In the genomic region with DNA sequence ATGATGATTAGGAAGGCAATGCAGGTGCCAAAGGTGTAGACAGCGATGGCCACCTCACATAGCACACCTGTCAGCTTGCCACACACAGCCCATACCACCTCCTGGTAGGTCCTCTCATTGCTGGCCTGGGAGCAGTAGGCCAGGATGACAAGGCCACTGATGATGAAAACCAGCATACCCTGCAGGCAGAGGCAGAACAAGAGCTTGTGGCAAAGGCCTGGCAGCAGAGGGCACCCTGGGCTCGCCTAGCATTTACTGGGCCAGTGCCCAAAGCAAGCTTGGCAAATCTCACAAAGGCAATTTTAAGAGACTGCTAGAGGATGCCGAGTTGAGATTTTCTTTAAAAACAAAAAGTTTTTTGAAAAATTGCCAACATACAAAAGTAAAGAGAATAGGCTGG, we compare ENCODE assay signal across 10 cellular contexts. TPM values are rescaled to one million over a fixed set of nuclear protein-coding genes. Genes with fewer than 3 reads are reported as not detected.
DNase-seq lines count a peak whose midpoint lies in the region; ATAC-seq and TF ChIP-seq lines count a peak whose summit lies in the region.
"Had no signal": no experiment of that assay in that cellular context is flagged by ENCODE, and none has a peak within 500 bp of the region (broad histone marks: within the 10 kb centered on the region; RNA-seq: fewer than 3 reads in every experiment).

No MANE protein-coding gene starts in this region.

- no peak overlapping the region for H3K4me3 Mint-ChIP-seq in Caco-2 (ENCODE audit: unreplicated experiment)
- H3K4me3 Mint-ChIP-seq: activated naive CD8-positive, alpha-beta T cell treated with anti-CD3 and anti-CD28 coated beads, Interleukin-2, amount 10 ng/mL, durations not matched to agents 7 days and 5 days had no signal

- H3K79me2 ChIP-seq in HCT116 (ENCODE audit: insufficient read depth, low read length) = no peaks in the 10 kb centered on the region

- TF ChIP-seq RAD21 in HCT116 (IDR thresholded peaks at IDR 0.05; ENCODE audit: low read depth) = peak; percentile 44; the same call in 1 of the 2 replicates

- DNase-seq in ACHN = peak; percentile 61
- no peak for DNase-seq in HCT116 (ENCODE audit: low read depth, low spot score)
- peak; percentile 71 to 89 (median 79) for DNase-seq in adrenal gland
- peak in 38 of 51 donors; percentile 4 to 76 (median 35) for DNase-seq in hypothalamus (lab: John Stamatoyannopoulos, UW)
- DNase-seq in NCI-H1436 (lab: John Stamatoyannopoulos, UW) = no peak
- no peak for DNase-seq in Caco-2
- DNase-seq in activated CD4-positive, CD25-positive, alpha-beta regulatory T cell (lab: John Stamatoyannopoulos, UW) = no peak
- no peak for DNase-seq in NCI-H2171 (lab: John Stamatoyannopoulos, UW)
- DNase-seq: activated naive CD8-positive, alpha-beta T cell treated with anti-CD3 and anti-CD28 coated beads, Interleukin-2, amount 10 ng/mL, durations not matched to agents 7 days and 5 days had no signal

- H3K9me3 ChIP-seq in HCT116 (ENCODE audit: control insufficient read depth in 1 of 2, insufficient read depth in 1 of 2, low read depth in 1 of 2, low read length in 2 of 2) (no peaks in the 10 kb centered on the region), adrenal gland (replicated peaks in 1 of 3) (no peaks in the 10 kb centered on the region), Caco-2 (no peaks in the 10 kb centered on the region)
- H3K9me3 ChIP-seq: SJSA1 had no signal

- in situ Hi-C loops in ACHN (cut with HindIII; ENCODE audit: low pct_ligation_motif_present, low pct_unique_long_range_greater_than_20kb, low sequenced_read_pairs) = no loop called here

- H3K27me3 Mint-ChIP-seq in Caco-2 (ENCODE audit: insufficient read depth, unreplicated experiment) = no peaks in the 10 kb centered on the region
- H3K27me3 Mint-ChIP-seq: activated naive CD8-positive, alpha-beta T cell treated with anti-CD3 and anti-CD28 coated beads, Interleukin-2, amount 10 ng/mL, durations not matched to agents 7 days and 5 days had no signal

- no peak overlapping the region for H3K27ac Mint-ChIP-seq in Caco-2 (ENCODE audit: unreplicated experiment)
- H3K27ac Mint-ChIP-seq: activated naive CD8-positive, alpha-beta T cell treated with anti-CD3 and anti-CD28 coated beads, Interleukin-2, amount 10 ng/mL, durations not matched to agents 7 days and 5 days had no signal

- no peaks in the 10 kb centered on the region for H4K20me1 ChIP-seq in HCT116 (ENCODE audit: insufficient read depth)

- POLR2A ChIA-PET in HCT116 (lab: Charles Lee) (no interaction called here), Caco-2 (lab: Charles Lee) (no interaction called here)

- peak; percentile 73 for ATAC-seq in HCT116

- RAD21 ChIA-PET in HCT116 (lab: Charles Lee; ENCODE audit: low non-redundant PET in 1 of 2, low total read pairs in 2 of 2, uncharacterized antibody in 2 of 2, unreplicated experiment in 2 of 2) = interaction anchor here (0.9 to 1.5 kb wide), 2 partner anchors 77 to 78 kb away, joined by 4 to 8 read pairs; no protein-coding TSS in a partner anchor

- CTCF ChIA-PET in HCT116 (lab: Charles Lee) (interaction anchor here (1.0 to 1.7 kb wide), 2 partner anchors 78 to 337 kb away, joined by 3 to 15 read pairs; no protein-coding TSS in a partner anchor), Caco-2 (lab: Charles Lee) (interaction anchor here (1.9 kb wide), 1 partner anchor 77 kb away, joined by 14 read pairs; no protein-coding TSS in a partner anchor)

- no peak overlapping the region for H3K4me2 ChIP-seq in HCT116 (ENCODE audit: low read length)

- H3K36me3 ChIP-seq in HCT116 (ENCODE audit: control insufficient read depth in 1 of 2, insufficient read depth in 2 of 2, low read length in 2 of 2) (no peaks in the 10 kb centered on the region; a peak in 1 of 4 replicates), adrenal gland (replicated peaks in 1 of 2) (peaks cover 0 to 33% of the 10 kb centered on the region in 2 donors), Caco-2 (ENCODE audit: control insufficient read depth, insufficient read depth, low read length) (no peaks in the 10 kb centered on the region; the same call in none of the 2 replicates)

- peaks cover 3% of the 10 kb centered on the region for H3K4me1 Mint-ChIP-seq in Caco-2 (ENCODE audit: low read depth, unreplicated experiment)

- H3K36me3 Mint-ChIP-seq in Caco-2 (ENCODE audit: insufficient read depth, unreplicated experiment) = peaks cover 17% of the 10 kb centered on the region
- H3K36me3 Mint-ChIP-seq: activated naive CD8-positive, alpha-beta T cell treated with anti-CD3 and anti-CD28 coated beads, Interleukin-2, amount 10 ng/mL, durations not matched to agents 7 days and 5 days had no signal

- no peak for TF ChIP-seq POLR2A in HCT116 (IDR thresholded peaks at IDR 0.05; ENCODE audit: borderline replicate concordance, extremely low read depth, insufficient read depth, insufficient read length)
- TF ChIP-seq POLR2A in adrenal gland (IDR thresholded peaks at IDR 0.05) = no peak

- WGBS in adrenal gland, 4 donors = 24 to 59% (median 54%) methylated on average over 2 to 3 of the region's 3 CpGs

- no peaks in the 10 kb centered on the region for H3K9me3 Mint-ChIP-seq in Caco-2 (ENCODE audit: unreplicated experiment)
- H3K9me3 Mint-ChIP-seq: activated naive CD8-positive, alpha-beta T cell treated with anti-CD3 and anti-CD28 coated beads, Interleukin-2, amount 10 ng/mL, durations not matched to agents 7 days and 5 days had no signal

- intact Hi-C loops in HCT116 (cut with micrococcal nuclease) = loop anchor here (1.0 kb wide), 1 partner anchor 78 kb away; no protein-coding TSS in a partner anchor
- intact Hi-C loops in adrenal gland (cut with DNase I) = loop anchor here in 1 of 2 donors (5.0 kb wide), 1 partner anchor 79 kb away; no protein-coding TSS in a partner anchor
- intact Hi-C loops in Caco-2 (cut with micrococcal nuclease; ENCODE audit: unreplicated experiment) = loop anchor here (1.0 kb wide), 1 partner anchor 78 kb away; no protein-coding TSS in a partner anchor

- H3K9me2 ChIP-seq in HCT116 (ENCODE audit: insufficient read depth) = no peaks in the 10 kb centered on the region

- BruUV-seq in HCT116 (replicated peaks; lab: Mats Ljungman, UMichigan) (no TSS peak), Caco-2 (replicated peaks; lab: Mats Ljungman, UMichigan) (no TSS peak)

- TF ChIP-seq CTCF in HCT116 (IDR thresholded peaks at IDR 0.05 in 2 of 3, conservative IDR thresholded peaks at IDR 0.05 in 1 of 3; ENCODE audit: borderline replicate concordance in 1 of 3, insufficient read depth in 1 of 3, low read depth in 2 of 3, low read length in 2 of 3) (peak in 2 of 3 experiments; percentile 23; a peak in 3 of 6 replicates), adrenal gland (IDR thresholded peaks at IDR 0.05) (peak; percentile 14 to 64 (median 58)), Caco-2 (IDR thresholded peaks at IDR 0.05; ENCODE audit: insufficient read depth in 1 of 2, low read depth in 1 of 2, low read length in 1 of 2, severe bottlenecking in 1 of 2, unreplicated experiment in 1 of 2) (peak in 1 of 2 experiments; percentile 33)

- H3K4me3 ChIP-seq in HCT116 (replicated peaks in 1 of 2; ENCODE audit: low read depth in 1 of 2, low read length in 2 of 2) = no peak overlapping the region
- no peak overlapping the region for H3K4me3 ChIP-seq in adrenal gland
- H3K4me3 ChIP-seq in Caco-2 (ENCODE audit: low read depth, low read length) = no peak overlapping the region
- H3K4me3 ChIP-seq: SJSA1 had no signal

- H3K4me1 ChIP-seq in HCT116 (ENCODE audit: control insufficient read depth in 1 of 2, insufficient read depth in 2 of 2, low read length in 2 of 2) (peaks cover 0 to 3% of the 10 kb centered on the region in 2 experiments; a peak in 2 of 4 replicates), adrenal gland (replicated peaks in 1 of 2) (peaks cover 8 to 9% of the 10 kb centered on the region in 2 donors), Caco-2 (peaks cover 2% of the 10 kb centered on the region)

- H3K27me3 ChIP-seq in HCT116 (ENCODE audit: insufficient read depth, low read length) (no peaks in the 10 kb centered on the region), adrenal gland (no peaks in the 10 kb centered on the region), Caco-2 (replicated peaks; ENCODE audit: control insufficient read depth, insufficient read depth, low read length) (no peaks in the 10 kb centered on the region)
- H3K27me3 ChIP-seq: SJSA1 had no signal

- no peak overlapping the region for H3K27ac ChIP-seq in HCT116 (ENCODE audit: low read depth, low read length)
- no peak overlapping the region for H3K27ac ChIP-seq in adrenal gland
- H3K27ac ChIP-seq: SJSA1 had no signal

- H3K9ac ChIP-seq in HCT116 (ENCODE audit: low read length) = no peak overlapping the region

- H2AFZ ChIP-seq in HCT116 (ENCODE audit: low read depth, low read length, poor library complexity, severe bottlenecking) = no peak overlapping the region

TF ChIP-seq in HCT116, 20 proteins besides CTCF, POLR2A, EP300 and RAD21 (continues in another document):
- TF ChIP-seq FOSL1 (IDR thresholded peaks at IDR 0.05; ENCODE audit: low read depth) = no peak
- no peak for TF ChIP-seq SIN3A (IDR thresholded peaks at IDR 0.05; ENCODE audit: low read depth)
- no peak for TF ChIP-seq POLR2AphosphoS5 (IDR thresholded peaks at IDR 0.05; ENCODE audit: low read depth, low read length)
- no peak for TF ChIP-seq ELF1 (IDR thresholded peaks at IDR 0.05; ENCODE audit: borderline replicate concordance, low read depth)
- no peak for TF ChIP-seq YY1 (IDR thresholded peaks at IDR 0.05; ENCODE audit: extremely low read depth, insufficient replicate concordance, low read depth, low read length)
- TF ChIP-seq SP1 (IDR thresholded peaks at IDR 0.05; ENCODE audit: low read depth) = no peak
- no peak for TF ChIP-seq CEBPB (IDR thresholded peaks at IDR 0.05; ENCODE audit: low read depth)
- no peak for TF ChIP-seq EZH2phosphoT487 (IDR thresholded peaks at IDR 0.05; ENCODE audit: borderline replicate concordance)
- no peak for TF ChIP-seq TCF7L2 (IDR thresholded peaks at IDR 0.05; ENCODE audit: borderline replicate concordance, extremely low read depth, insufficient read depth, insufficient read length)

RNA-seq across cellular contexts. Expression of a gene that starts 5.9 kb away (rescaled TPM):
- total RNA-seq in HCT116 (2021; ENCODE audit: unreplicated experiment) (9.8 TPM), adrenal gland (10 to 100 TPM; 14.4 to 56.4 (median 26.1) TPM), Caco-2 (2022) (24.1 and 27.6 TPM in 2 replicates)
- polyA plus RNA-seq in HCT116 (2012) = 4.0 and 4.7 TPM in 2 replicates
- 10 to 100 TPM; 13.9 to 42.3 (median 16.3) TPM for polyA plus RNA-seq in adrenal gland

RNA-seq across cellular contexts. Expression of a gene that starts 49.1 kb away (rescaled TPM):
- total RNA-seq in HCT116 (2021; ENCODE audit: unreplicated experiment) (230 TPM), adrenal gland (100 to 1,000 TPM in 7 of 8 donors, 10 to 100 TPM in 1; 83.4 to 172 (median 155) TPM), Caco-2 (2022) (413 and 417 TPM in 2 replicates)
- polyA plus RNA-seq in HCT116 (2012) = 259 and 294 TPM in 2 replicates
- 100 to 1,000 TPM in 1 of 3 donors, 10 to 100 TPM in 2; 40.9 to 189 (median 41.8) TPM for polyA plus RNA-seq in adrenal gland

RNA-seq across cellular contexts. Expression of a gene that starts 55.4 kb away (rescaled TPM):
- 135 TPM for total RNA-seq in HCT116 (2021; ENCODE audit: unreplicated experiment)
- 72.7 and 89.3 TPM in 2 replicates for polyA plus RNA-seq in HCT116 (2012)
- 100 to 1,000 TPM in 6 of 8 donors, 10 to 100 TPM in 2; 59.4 to 167 (median 113) TPM for total RNA-seq in adrenal gland
- 100 to 1,000 TPM in 1 of 3 donors, 10 to 100 TPM in 2; 47.1 to 181 (median 79.4) TPM for polyA plus RNA-seq in adrenal gland
- 150 and 153 TPM in 2 replicates for total RNA-seq in Caco-2 (2022)

Comparison
In these comparisons a context has a peak if more than half of its experiments do, and no peak if none do; other contexts are left out.
1. DNase-seq: peak in ACHN (single experiment), adrenal gland (7 of 7) and hypothalamus (38 of 51); none in HCT116 (single experiment), NCI-H1436 (single experiment), Caco-2 (0 of 2), activated CD4-positive, CD25-positive, alpha-beta regulatory T cell (0 of 4) and NCI-H2171 (single experiment).